In genomic region chr10:22103701-22104100, GRCh38 we compare ENCODE assay signal across 9 cellular contexts.
DNase-seq lines count a peak whose midpoint lies in the region; ATAC-seq and TF ChIP-seq lines count a peak whose summit lies in the region.
"Had no signal": no experiment of that assay in that cellular context is flagged by ENCODE, and none has a peak within 500 bp of the region (broad histone marks: within the 10 kb centered on the region; RNA-seq: fewer than 3 reads in every experiment).

No MANE protein-coding gene starts in this region.

- peak; percentile 45 for ATAC-seq in T-helper 17 cell
- ATAC-seq in lower lobe of right lung: no peak
- ATAC-seq in GM19455 (IDR thresholded peaks at IDR 0.05; ENCODE audit: unreplicated experiment): no peak

- H3K27ac ChIP-seq in GM23248 (no peak overlapping the region), lower lobe of right lung (no peak overlapping the region)

- H4K20me1 ChIP-seq in GM23248 (ENCODE audit: insufficient read depth): no peaks in the 10 kb centered on the region

- no peaks in the 10 kb centered on the region for H3K9me2 ChIP-seq in GM23248 (ENCODE audit: insufficient read depth)

- in situ Hi-C loops in GM23248 (cut with MboI): no loop called here

- H3K4me1 Mint-ChIP-seq in T-helper 17 cell: peaks cover 2% of the 10 kb centered on the region

- no peak overlapping the region for H3K4me3 Mint-ChIP-seq in T-helper 17 cell

- no peak overlapping the region for H3K9ac ChIP-seq in GM23248

- WGBS in GM23248 (ENCODE audit: low coverage in 1 of 2, low lambda C conversion rate in 2 of 2, missing lambda C conversion rate in 2 of 2), 2 experiments: 0 to 33% methylated on average over 1 of the region's 1 CpG

- no peaks in the 10 kb centered on the region for H3F3A ChIP-seq in GM23248 (ENCODE audit: insufficient read depth)

- no peak overlapping the region for H2AFZ ChIP-seq in GM23248

- no peak overlapping the region for H3K4me2 ChIP-seq in GM23248 (ENCODE audit: unreplicated experiment)

- intact Hi-C loops in lower lobe of right lung (cut with DNase I): no loop called here

- H3K79me2 ChIP-seq in GM23248 (ENCODE audit: insufficient read depth): no peaks in the 10 kb centered on the region

- no peak overlapping the region for H3K27ac Mint-ChIP-seq in T-helper 17 cell

- H3K4me1 ChIP-seq in GM23248 (ENCODE audit: insufficient read depth): no peaks in the 10 kb centered on the region
- H3K4me1 ChIP-seq in lower lobe of right lung: no peaks in the 10 kb centered on the region

- peaks cover 5% of the 10 kb centered on the region for H3K27me3 Mint-ChIP-seq in T-helper 17 cell

- DNase-seq in DMS53 treated with DMSO at 0.1 percent for 48 hours (lab: John Stamatoyannopoulos, UW; ENCODE audit: unreplicated experiment) (peak; percentile 6), GM23248 (peak; percentile 10), T-helper 17 cell (no peak), lower lobe of right lung (no peak), Ammon's horn (ENCODE audit: low spot score) (no peak), activated gamma-delta T cell treated with Interleukin-2 at 50 U/mL for 16 hours (no peak)
- no peak for DNase-seq in activated CD8-positive, alpha-beta memory T cell treated with anti-CD3 and anti-CD28 coated beads for 24 hours
- DNase-seq: NCI-H1417 treated with DMSO at 0.1 percent for 48 hours had no signal

- H3K9me3 ChIP-seq in GM23248 (ENCODE audit: low read depth): no peaks in the 10 kb centered on the region
- no peaks in the 10 kb centered on the region for H3K9me3 ChIP-seq in T-helper 17 cell (ENCODE audit: control insufficient read depth, low read length, poor library complexity, severe bottlenecking)
- no peaks in the 10 kb centered on the region for H3K9me3 ChIP-seq in lower lobe of right lung

- H3K27me3 ChIP-seq in GM23248 (replicated peaks; ENCODE audit: insufficient read depth): no peaks in the 10 kb centered on the region
- H3K27me3 ChIP-seq in lower lobe of right lung (ENCODE audit: low read depth): no peaks in the 10 kb centered on the region

- peaks cover 2% of the 10 kb centered on the region for H3K36me3 Mint-ChIP-seq in T-helper 17 cell (ENCODE audit: low read depth)

- TF ChIP-seq CTCF in lower lobe of right lung (IDR thresholded peaks at IDR 0.05): peak; percentile 19

- H3K4me3 ChIP-seq in GM23248 (no peak overlapping the region), lower lobe of right lung (no peak overlapping the region)

- no peaks in the 10 kb centered on the region for H3K36me3 ChIP-seq in GM23248 (ENCODE audit: low read depth)
- no peaks in the 10 kb centered on the region for H3K36me3 ChIP-seq in lower lobe of right lung

Comparison
In these comparisons a context has a peak if more than half of its experiments do, and no peak if none do; other contexts are left out.
1. DNase-seq: peak in DMS53 treated with DMSO at 0.1 percent for 48 hours (single experiment) and GM23248 (single experiment); none in T-helper 17 cell (0 of 3), lower lobe of right lung (single experiment), Ammon's horn (single experiment), activated CD8-positive, alpha-beta memory T cell treated with anti-CD3 and anti-CD28 coated beads for 24 hours (single experiment) and activated gamma-delta T cell treated with Interleukin-2 at 50 U/mL for 16 hours (single experiment).